ENCODE assay signal across 7 cellular contexts in the genomic region with DNA sequence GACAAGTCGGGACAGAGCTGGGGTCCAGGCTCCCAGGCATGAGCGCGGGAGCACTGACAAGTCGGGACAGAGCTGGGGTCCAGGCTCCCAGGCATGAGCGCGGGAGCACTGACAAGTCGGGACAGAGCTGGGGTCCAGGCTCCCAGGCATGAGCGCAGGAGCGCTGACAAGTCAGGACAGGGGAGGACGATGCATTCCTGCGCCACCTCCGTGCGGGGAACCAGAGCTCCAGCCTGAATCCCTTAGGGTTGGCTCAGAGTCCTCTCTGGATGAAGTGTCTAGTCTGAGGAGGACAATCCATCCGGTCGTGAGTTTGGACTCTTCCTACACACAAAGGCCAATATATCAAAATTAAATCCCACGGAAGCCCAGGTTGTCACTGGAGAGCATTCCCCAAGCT.
DNase-seq lines count a peak whose midpoint lies in the region; ATAC-seq, FAIRE-seq and TF ChIP-seq lines count a peak whose summit lies in the region.
"Not testable (repeated sequence)": the region's sequence is repeated elsewhere in the genome, so short reads cannot be mapped to it uniquely, and the experiment has no call there.

No MANE protein-coding gene starts in this region.

- POLR2A ChIA-PET in activated naive CD8-positive, alpha-beta T cell treated with anti-CD3 and anti-CD28 coated beads, Interleukin-2, amount 10 ng/mL, durations not matched to agents 7 days and 5 days (lab: Charles Lee): interaction anchor here (0.8 kb wide), 1 partner anchor 97 kb away, joined by 3 read pairs; no protein-coding TSS in a partner anchor

- intact Hi-C loops in kidney (cut with DNase I); posterior vena cava (cut with DNase I): not testable (repeated sequence)

- H3K27me3 ChIP-seq in CD4-positive, CD25-positive, alpha-beta regulatory T cell (ENCODE audit: control insufficient read depth, insufficient read depth, low read length); RWPE2 (ENCODE audit: insufficient read depth, poor library complexity, severe bottlenecking): not testable (repeated sequence)

- H3K36me3 Mint-ChIP-seq in CD4-positive, CD25-positive, alpha-beta regulatory T cell; activated naive CD8-positive, alpha-beta T cell treated with anti-CD3 and anti-CD28 coated beads, Interleukin-2, amount 10 ng/mL, durations not matched to agents 7 days and 5 days; effector memory CD8-positive, alpha-beta T cell (ENCODE audit: insufficient read depth); type B pancreatic cell: not testable (repeated sequence)

- not testable (repeated sequence) for H3K9me3 Mint-ChIP-seq in CD4-positive, CD25-positive, alpha-beta regulatory T cell; activated naive CD8-positive, alpha-beta T cell treated with anti-CD3 and anti-CD28 coated beads, Interleukin-2, amount 10 ng/mL, durations not matched to agents 7 days and 5 days; effector memory CD8-positive, alpha-beta T cell; type B pancreatic cell

- H3K36me3 ChIP-seq in CD4-positive, CD25-positive, alpha-beta regulatory T cell (ENCODE audit: control insufficient read depth, insufficient read depth, low read length); RWPE2 (ENCODE audit: low read depth); kidney (ENCODE audit: control insufficient read depth in 1 of 2, insufficient read depth in 2 of 2, low read length in 2 of 2): not testable (repeated sequence)

- not testable (repeated sequence) for FAIRE-seq in kidney (lab: Jason Lieb, UNC)

- not testable (repeated sequence) for H3K9ac ChIP-seq in kidney (ENCODE audit: low read length in 2 of 2)

- H3K9me3 ChIP-seq in CD4-positive, CD25-positive, alpha-beta regulatory T cell (ENCODE audit: control insufficient read depth in 2 of 2, low read length in 2 of 2); RWPE2 (ENCODE audit: severe bottlenecking); kidney (ENCODE audit: control insufficient read depth in 1 of 2, low read length in 2 of 2): not testable (repeated sequence)

- peak overlapping the region in 2 of 3 donors; percentile 76 to 77 for H3K27ac Mint-ChIP-seq in CD4-positive, CD25-positive, alpha-beta regulatory T cell
- not testable (repeated sequence) for H3K27ac Mint-ChIP-seq in activated naive CD8-positive, alpha-beta T cell treated with anti-CD3 and anti-CD28 coated beads, Interleukin-2, amount 10 ng/mL, durations not matched to agents 7 days and 5 days; type B pancreatic cell
- H3K27ac Mint-ChIP-seq in effector memory CD8-positive, alpha-beta T cell: peak overlapping the region; percentile 85 to 90

- H3K4me3 Mint-ChIP-seq in CD4-positive, CD25-positive, alpha-beta regulatory T cell: peak overlapping the region in 1 of 4 donors; percentile 18
- not testable (repeated sequence) for H3K4me3 Mint-ChIP-seq in activated naive CD8-positive, alpha-beta T cell treated with anti-CD3 and anti-CD28 coated beads, Interleukin-2, amount 10 ng/mL, durations not matched to agents 7 days and 5 days; type B pancreatic cell
- peak overlapping the region in 1 of 2 donors; percentile 91 for H3K4me3 Mint-ChIP-seq in effector memory CD8-positive, alpha-beta T cell

- H3K27ac ChIP-seq in CD4-positive, CD25-positive, alpha-beta regulatory T cell (ENCODE audit: insufficient read depth, low read length, poor library complexity, severe bottlenecking); RWPE2 (ENCODE audit: poor library complexity, severe bottlenecking); kidney (ENCODE audit: low read depth in 2 of 2, low read length in 2 of 2): not testable (repeated sequence)

- H3K4me3 ChIP-seq in CD4-positive, CD25-positive, alpha-beta regulatory T cell (ENCODE audit: low read depth, low read length); RWPE2 (ENCODE audit: severe bottlenecking); kidney (ENCODE audit: low read length in 2 of 2): not testable (repeated sequence)

- peaks cover 28% of the 10 kb centered on the region for H3K4me1 ChIP-seq in CD4-positive, CD25-positive, alpha-beta regulatory T cell (ENCODE audit: control insufficient read depth, insufficient read depth, low read length, poor library complexity, severe bottlenecking)
- not testable (repeated sequence) for H3K4me1 ChIP-seq in RWPE2 (ENCODE audit: insufficient read depth, poor library complexity, severe bottlenecking)
- H3K4me1 ChIP-seq in kidney (ENCODE audit: control insufficient read depth in 1 of 2, insufficient read depth in 1 of 2, low read depth in 1 of 2, low read length in 2 of 2): peaks cover 0 to 14% of the 10 kb centered on the region in 2 donors

- DNase-seq in CD4-positive, CD25-positive, alpha-beta regulatory T cell; effector memory CD8-positive, alpha-beta T cell: not testable (repeated sequence)
- DNase-seq in RWPE2 (ENCODE audit: low spot score) (peak; percentile 30), kidney (peak; percentile 58), posterior vena cava (ENCODE audit: low spot score) (peak; percentile 51), type B pancreatic cell (ENCODE audit: extremely low spot score, unreplicated experiment) (peak; percentile 45)
- DNase-seq in activated naive CD8-positive, alpha-beta T cell treated with anti-CD3 and anti-CD28 coated beads, Interleukin-2, amount 10 ng/mL, durations not matched to agents 7 days and 5 days: peak; percentile 23

- not testable (repeated sequence) for H3K27me3 Mint-ChIP-seq in CD4-positive, CD25-positive, alpha-beta regulatory T cell; activated naive CD8-positive, alpha-beta T cell treated with anti-CD3 and anti-CD28 coated beads, Interleukin-2, amount 10 ng/mL, durations not matched to agents 7 days and 5 days; effector memory CD8-positive, alpha-beta T cell; type B pancreatic cell

- H3K4me1 Mint-ChIP-seq in CD4-positive, CD25-positive, alpha-beta regulatory T cell: peaks cover 11 to 62% (median 36%) of the 10 kb centered on the region in 4 donors
- peaks cover 47% of the 10 kb centered on the region for H3K4me1 Mint-ChIP-seq in activated naive CD8-positive, alpha-beta T cell treated with anti-CD3 and anti-CD28 coated beads, Interleukin-2, amount 10 ng/mL, durations not matched to agents 7 days and 5 days
- peaks cover 44 to 52% of the 10 kb centered on the region in 2 donors for H3K4me1 Mint-ChIP-seq in effector memory CD8-positive, alpha-beta T cell (ENCODE audit: low read depth in 2 of 2)
- peaks cover 12% of the 10 kb centered on the region for H3K4me1 Mint-ChIP-seq in type B pancreatic cell (ENCODE audit: unreplicated experiment)

- ATAC-seq in CD4-positive, CD25-positive, alpha-beta regulatory T cell (ENCODE audit: low read depth in 2 of 2); RWPE2 (ENCODE audit: low read depth); activated naive CD8-positive, alpha-beta T cell treated with anti-CD3 and anti-CD28 coated beads, Interleukin-2, amount 10 ng/mL, durations not matched to agents 7 days and 5 days (ENCODE audit: low read depth); effector memory CD8-positive, alpha-beta T cell (replicated peaks): not testable (repeated sequence)

- TF ChIP-seq CTCF in RWPE2 (IDR thresholded peaks at IDR 0.05; ENCODE audit: poor library complexity, severe bottlenecking); kidney (IDR thresholded peaks at IDR 0.05; ENCODE audit: borderline replicate concordance, extremely low read depth, insufficient read depth); type B pancreatic cell (conservative IDR thresholded peaks at IDR 0.05): not testable (repeated sequence)
